7 cellular contexts compared by ENCODE assay signal in the genomic region with DNA sequence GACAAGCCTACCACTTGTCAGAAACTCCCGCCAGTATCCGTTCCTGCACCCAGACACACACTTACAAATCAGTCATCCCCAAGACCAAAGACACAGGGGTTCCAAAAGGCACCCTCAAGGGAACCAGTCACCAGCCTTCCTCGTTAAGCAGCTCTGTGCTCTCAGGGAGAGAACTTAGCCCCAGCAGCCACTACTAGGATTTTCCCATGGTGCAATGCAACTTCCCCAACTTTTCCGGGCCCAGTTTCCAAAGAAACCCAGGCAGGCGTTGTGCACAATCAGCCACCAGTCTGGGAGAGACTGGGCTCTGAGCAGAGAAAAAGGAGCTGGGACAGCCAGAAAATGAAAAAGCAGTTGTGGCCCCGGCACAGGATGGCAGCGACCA.
DNase-seq lines count a peak whose midpoint lies in the region; FAIRE-seq and TF ChIP-seq lines count a peak whose summit lies in the region.

No MANE protein-coding gene starts in this region.

- peak overlapping the region; percentile 68 to 82 for H3K9ac ChIP-seq in mucosa of rectum (ENCODE audit: low read depth in 1 of 2, low read length in 2 of 2)

- peak; percentile 9 for DNase-seq in RCC 7860 (ENCODE audit: low spot score)
- DNase-seq in epithelial cell of esophagus (ENCODE audit: low read depth), result no peak
- DNase-seq in KG1 (lab: John Stamatoyannopoulos, UW), result no peak
- DNase-seq in cerebellar nuclear complex (lab: John Stamatoyannopoulos, UW), result no peak
- no peak for DNase-seq in SIG-M5 treated with dmso at 0.1 percent for 504 hours (lab: John Stamatoyannopoulos, UW; ENCODE audit: unreplicated experiment)

- TF ChIP-seq CTCF in epithelial cell of esophagus (IDR thresholded peaks at IDR 0.05; ENCODE audit: insufficient read depth, low read depth, low read length, missing control alignments), result no peak

- peak overlapping the region; percentile 68 for H3K4me3 ChIP-seq in GM08714 (ENCODE audit: low read length)
- peak overlapping the region; percentile 75 for H3K4me3 ChIP-seq in epithelial cell of esophagus (ENCODE audit: low read length)
- peak overlapping the region; percentile 80 to 84 for H3K4me3 ChIP-seq in mucosa of rectum (ENCODE audit: low read length in 2 of 2)

- H3K4me1 ChIP-seq in mucosa of rectum (ENCODE audit: control insufficient read depth in 2 of 2, insufficient read depth in 2 of 2, low read length in 2 of 2), result peaks cover 7 to 19% of the 10 kb centered on the region in 2 donors

- H3K9me3 ChIP-seq in mucosa of rectum (ENCODE audit: control insufficient read depth in 2 of 2, low read length in 2 of 2), result no peaks in the 10 kb centered on the region

- no peak for FAIRE-seq in RCC 7860 (lab: Jason Lieb, UNC)

- peak overlapping the region in 1 of 2 donors; percentile 70 for H3K27ac ChIP-seq in mucosa of rectum (ENCODE audit: low read depth in 2 of 2, low read length in 2 of 2)

- peaks cover 0 to 5% of the 10 kb centered on the region in 2 donors for H3K36me3 ChIP-seq in mucosa of rectum (ENCODE audit: control insufficient read depth in 2 of 2, insufficient read depth in 2 of 2, low read length in 2 of 2)

- H3K27me3 ChIP-seq in mucosa of rectum (ENCODE audit: control insufficient read depth in 2 of 2, insufficient read depth in 2 of 2, low read length in 2 of 2), result peaks cover 0 to 3% of the 10 kb centered on the region in 2 donors
